In genomic region chr16:70653809-70654771, GRCh38 we compare ENCODE assay signal across 1 cellular context.
A peak's percentile ranks its signal among the peaks of the same experiment; 100 is the strongest.
TF ChIP-seq lines count a peak whose summit lies in the region.

No MANE protein-coding gene starts in this region.

TF ChIP-seq in HepG2, 621 proteins besides CTCF, POLR2A, EP300 and RAD21 (continued from another document and continues in another):
- no peak for TF ChIP-seq DDIT3 (CRISPR knock-in tag; IDR thresholded peaks at IDR 0.05)
- TF ChIP-seq ZNF326 (CRISPR knock-in tag; IDR thresholded peaks at IDR 0.05; ENCODE audit: borderline replicate concordance), result no peak
- TF ChIP-seq NONO (IDR thresholded peaks at IDR 0.05), result no peak
- TF ChIP-seq NONO (CRISPR knock-in tag; conservative IDR thresholded peaks at IDR 0.05), result 0 out of 2 replicates have a peak, but pooled peaks have one; percentile 30
- no peak for TF ChIP-seq MZF1 (CRISPR knock-in tag; IDR thresholded peaks at IDR 0.05; ENCODE audit: borderline replicate concordance)
- no peak for TF ChIP-seq ZNF616 (CRISPR knock-in tag; IDR thresholded peaks at IDR 0.05; ENCODE audit: low read depth)
- peak; percentile 72; the same call in 1 of the 2 replicates for TF ChIP-seq TFE3 (CRISPR knock-in tag; IDR thresholded peaks at IDR 0.05)
- TF ChIP-seq ZNF124 (CRISPR knock-in tag; IDR thresholded peaks at IDR 0.05), result no peak
- peak; percentile 18; the same call in 1 of the 2 replicates for TF ChIP-seq ZNF230 (CRISPR knock-in tag; IDR thresholded peaks at IDR 0.05)
- TF ChIP-seq ZSCAN21 (CRISPR knock-in tag; IDR thresholded peaks at IDR 0.05; ENCODE audit: borderline replicate concordance), result peak; percentile 60; the same call in 1 of the 2 replicates
- no peak for TF ChIP-seq THYN1 (CRISPR knock-in tag; IDR thresholded peaks at IDR 0.05; ENCODE audit: borderline replicate concordance, low read depth)
- no peak for TF ChIP-seq HNF4A (CRISPR knock-in tag; IDR thresholded peaks at IDR 0.05)
- no peak for TF ChIP-seq ZNF318 (CRISPR knock-in tag; IDR thresholded peaks at IDR 0.05)
- TF ChIP-seq TFDP1 (CRISPR knock-in tag; IDR thresholded peaks at IDR 0.05; ENCODE audit: borderline replicate concordance), result no peak; the same call in 1 of the 2 replicates
- no peak for TF ChIP-seq KAT2B (IDR thresholded peaks at IDR 0.05; ENCODE audit: borderline replicate concordance, low read depth, low read length)
- TF ChIP-seq SALL2 (CRISPR knock-in tag; IDR thresholded peaks at IDR 0.05), result peak; percentile 42; the same call in 1 of the 2 replicates
- TF ChIP-seq FOXO1 (CRISPR knock-in tag; IDR thresholded peaks at IDR 0.05), result no peak
- TF ChIP-seq ETV5 (CRISPR knock-in tag; IDR thresholded peaks at IDR 0.05; ENCODE audit: borderline replicate concordance), result no peak; the same call in 1 of the 2 replicates
- 0 out of 2 replicates have a peak, but pooled peaks have one; percentile 22 for TF ChIP-seq TFAP4 (IDR thresholded peaks at IDR 0.05; ENCODE audit: borderline replicate concordance, low read depth)
- TF ChIP-seq TRAFD1 (CRISPR knock-in tag; IDR thresholded peaks at IDR 0.05; ENCODE audit: borderline replicate concordance), result no peak
- peak; percentile 37; the same call in 1 of the 2 replicates for TF ChIP-seq MED1 (CRISPR knock-in tag; IDR thresholded peaks at IDR 0.05)
- TF ChIP-seq HNF1A (IDR thresholded peaks at IDR 0.05; ENCODE audit: low read depth), result no peak
- no peak for TF ChIP-seq HNF1A (CRISPR knock-in tag; IDR thresholded peaks at IDR 0.05; ENCODE audit: borderline replicate concordance)
- TF ChIP-seq YEATS4 (CRISPR knock-in tag; IDR thresholded peaks at IDR 0.05; ENCODE audit: borderline replicate concordance), result peak; percentile 56; the same call in 1 of the 2 replicates
- TF ChIP-seq CHD4 (IDR thresholded peaks at IDR 0.05; ENCODE audit: borderline replicate concordance, low read length), result no peak
- peak; percentile 24; the same call in 1 of the 2 replicates for TF ChIP-seq GFI1 (CRISPR knock-in tag; IDR thresholded peaks at IDR 0.05; ENCODE audit: borderline replicate concordance)
- no peak for TF ChIP-seq MED13 (CRISPR knock-in tag; IDR thresholded peaks at IDR 0.05)
- no peak for TF ChIP-seq ZMYM3 (CRISPR knock-in tag; IDR thresholded peaks at IDR 0.05)
- 0 out of 2 replicates have a peak, but pooled peaks have one; percentile 50 for TF ChIP-seq FOXJ3 (CRISPR knock-in tag; IDR thresholded peaks at IDR 0.05; ENCODE audit: borderline replicate concordance)
- no peak for TF ChIP-seq PRDM4 (CRISPR knock-in tag; IDR thresholded peaks at IDR 0.05; ENCODE audit: borderline replicate concordance)
- TF ChIP-seq NFE2L2 (IDR thresholded peaks at IDR 0.05; ENCODE audit: low read length), result no peak
- TF ChIP-seq MAFG (CRISPR knock-in tag; IDR thresholded peaks at IDR 0.05), result no peak
- 0 out of 2 replicates have a peak, but pooled peaks have one; percentile 14 for TF ChIP-seq ZNF350 (CRISPR knock-in tag; IDR thresholded peaks at IDR 0.05; ENCODE audit: borderline replicate concordance, low read depth)
- peak; percentile 30; the same call in 1 of the 2 replicates for TF ChIP-seq FOSL2 (CRISPR knock-in tag; IDR thresholded peaks at IDR 0.05)
- TF ChIP-seq ZFP82 (CRISPR knock-in tag; IDR thresholded peaks at IDR 0.05; ENCODE audit: borderline replicate concordance), result no peak
- no peak for TF ChIP-seq ZBTB21 (CRISPR knock-in tag; IDR thresholded peaks at IDR 0.05)
- TF ChIP-seq ZNF839 (CRISPR knock-in tag; IDR thresholded peaks at IDR 0.05; ENCODE audit: borderline replicate concordance), result peak; percentile 65; the same call in 1 of the 2 replicates
- TF ChIP-seq ZNF777 (CRISPR knock-in tag; IDR thresholded peaks at IDR 0.05), result peak; percentile 35; the same call in 1 of the 2 replicates
- peak; percentile 19; the same call in 1 of the 2 replicates for TF ChIP-seq GABPB1 (CRISPR knock-in tag; IDR thresholded peaks at IDR 0.05)
- TF ChIP-seq GATAD1 (CRISPR knock-in tag; IDR thresholded peaks at IDR 0.05), result 0 out of 2 replicates have a peak, but pooled peaks have one; percentile 34
- TF ChIP-seq NFKB2 (CRISPR knock-in tag; IDR thresholded peaks at IDR 0.05; ENCODE audit: borderline replicate concordance), result 0 out of 2 replicates have a peak, but pooled peaks have one; percentile 53
